ENCODE assay signal across 11 cellular contexts in genomic region chr20:48689388-48689787, GRCh38.
"Had no signal": no experiment of that assay in that cellular context is flagged by ENCODE, and none has a peak within 500 bp of the region (broad histone marks: within the 10 kb centered on the region; RNA-seq: fewer than 3 reads in every experiment).

No MANE protein-coding gene starts in this region.

- H3K27me3 ChIP-seq: heart right ventricle, ovary had no signal

- ATAC-seq: heart right ventricle, left lobe of liver had no signal

- H3K4me3 Mint-ChIP-seq: T-helper 2 cell treated with Interferon-gamma antibody and Interleukin-4, amounts not matched to agents 5 μg/mL and 100 μg/mL, for 36 hours had no signal

- DNase-seq: activated CD4-positive, alpha-beta T cell treated with anti-CD3 and anti-CD28 coated beads, Interleukin-2, amount 50 U/mL, for 48 hours; activated CD4-positive, CD25-positive, alpha-beta regulatory T cell treated with anti-CD3 and anti-CD28 coated beads, Interleukin-2, amount 50 U/mL, for 72 hours; activated effector memory CD4-positive, alpha-beta T cell treated with anti-CD3 and anti-CD28 coated beads, Interleukin-2, amount 50 U/mL, for 16 hours; heart right ventricle; islet precursor cell; ovary; stimulated activated CD4-positive, alpha-beta T cell treated with anti-CD3 and anti-CD28 coated beads, Interleukin-15, amount 100 ng/mL, for 24 hours; stimulated activated CD4-positive, alpha-beta T cell treated with anti-CD3 and anti-CD28 coated beads, Interleukin-4, amount 100 ng/mL, for 4 hours; trophoblast cell had no signal

- H3K9me3 ChIP-seq: heart right ventricle, ovary had no signal

- H3K27ac ChIP-seq: ovary had no signal

- H3K4me3 ChIP-seq: heart right ventricle, ovary had no signal

- H3K9me3 Mint-ChIP-seq: T-helper 2 cell treated with Interferon-gamma antibody and Interleukin-4, amounts not matched to agents 5 μg/mL and 100 μg/mL, for 36 hours had no signal

- H3K27ac Mint-ChIP-seq: T-helper 2 cell treated with Interferon-gamma antibody and Interleukin-4, amounts not matched to agents 5 μg/mL and 100 μg/mL, for 36 hours had no signal

- H3K36me3 ChIP-seq: ovary had no signal
